ENCODE assay signal across 11 cellular contexts in genomic region chr17:65783845-65784334, GRCh38.
DNase-seq lines count a peak whose midpoint lies in the region; ATAC-seq and TF ChIP-seq lines count a peak whose summit lies in the region.
"Had no signal": no experiment of that assay in that cellular context is flagged by ENCODE, and none has a peak within 500 bp of the region (broad histone marks: within the 10 kb centered on the region; RNA-seq: fewer than 3 reads in every experiment).

No MANE protein-coding gene starts in this region.

- no TSS peak for BruUV-seq in Caco-2 (replicated peaks; lab: Mats Ljungman, UMichigan)

- intact Hi-C loops in Caco-2 (cut with micrococcal nuclease; ENCODE audit: unreplicated experiment), result no loop called here
- intact Hi-C loops in esophagus squamous epithelium (cut with DNase I), result no loop called here

- H3K36me3 ChIP-seq in Caco-2 (ENCODE audit: control insufficient read depth, insufficient read depth, low read length), result no peaks in the 10 kb centered on the region
- no peaks in the 10 kb centered on the region for H3K36me3 ChIP-seq in esophagus squamous epithelium

- H3K4me1 ChIP-seq in Caco-2 (peaks cover 13% of the 10 kb centered on the region), esophagus squamous epithelium (peaks cover 0 to 28% (median 8%) of the 10 kb centered on the region in 3 donors)

- H3K4me1 Mint-ChIP-seq in Caco-2 (ENCODE audit: low read depth, unreplicated experiment), result peaks cover 19% of the 10 kb centered on the region
- H3K4me1 Mint-ChIP-seq: stimulated activated effector memory CD8-positive, alpha-beta T cell treated with anti-CD3 and anti-CD28 coated beads, Interleukin-12 subunit alpha, Interleukin-12 subunit beta, amount 100 ng/mL, for 72 hours had no signal

- ATAC-seq in GM21390 (IDR thresholded peaks at IDR 0.05; ENCODE audit: unreplicated experiment), result no peak
- ATAC-seq: effector memory CD8-positive, alpha-beta T cell; stimulated activated effector memory CD8-positive, alpha-beta T cell treated with anti-CD3 and anti-CD28 coated beads, Interleukin-12 subunit alpha, Interleukin-12 subunit beta, amount 100 ng/mL, for 72 hours had no signal

- TF ChIP-seq CTCF in Caco-2 (IDR thresholded peaks at IDR 0.05; ENCODE audit: insufficient read depth in 1 of 2, low read depth in 1 of 2, low read length in 1 of 2, severe bottlenecking in 1 of 2, unreplicated experiment in 1 of 2) (no peak), RWPE1 (conservative IDR thresholded peaks at IDR 0.05; ENCODE audit: low read depth) (no peak), esophagus squamous epithelium (IDR thresholded peaks at IDR 0.05) (no peak)

- POLR2A ChIA-PET in Caco-2 (lab: Charles Lee), result no interaction called here
- POLR2A ChIA-PET in RWPE1 (lab: Yijun Ruan, JAX; ENCODE audit: low non-redundant PET), result no interaction called here

- H3K4me3 ChIP-seq in Caco-2 (ENCODE audit: low read depth, low read length), result no peak overlapping the region
- H3K4me3 ChIP-seq in esophagus squamous epithelium, result peak overlapping the region in 1 of 4 donors; percentile 14

- H3K36me3 Mint-ChIP-seq in Caco-2 (ENCODE audit: insufficient read depth, unreplicated experiment), result peaks cover 4% of the 10 kb centered on the region
- H3K36me3 Mint-ChIP-seq: stimulated activated effector memory CD8-positive, alpha-beta T cell treated with anti-CD3 and anti-CD28 coated beads, Interleukin-12 subunit alpha, Interleukin-12 subunit beta, amount 100 ng/mL, for 72 hours had no signal

- H3K9me3 ChIP-seq in Caco-2 (no peaks in the 10 kb centered on the region), esophagus squamous epithelium (no peaks in the 10 kb centered on the region)

- H3K27me3 ChIP-seq in Caco-2 (replicated peaks; ENCODE audit: control insufficient read depth, insufficient read depth, low read length) (no peaks in the 10 kb centered on the region), esophagus squamous epithelium (no peaks in the 10 kb centered on the region)

- H3K27ac Mint-ChIP-seq in Caco-2 (ENCODE audit: unreplicated experiment), result peak overlapping the region; percentile 8
- H3K27ac Mint-ChIP-seq: effector memory CD8-positive, alpha-beta T cell; stimulated activated effector memory CD8-positive, alpha-beta T cell treated with anti-CD3 and anti-CD28 coated beads, Interleukin-12 subunit alpha, Interleukin-12 subunit beta, amount 100 ng/mL, for 72 hours had no signal

- DNase-seq in Caco-2 (no peak), RWPE1 (ENCODE audit: low spot score) (peak; percentile 40), esophagus squamous epithelium (lab: John Stamatoyannopoulos, UW) (no peak), pulmonary artery endothelial cell (ENCODE audit: low read depth, low spot score) (peak; percentile 17), NCI-H1105 (lab: John Stamatoyannopoulos, UW) (no peak), NCI-H774 (lab: John Stamatoyannopoulos, UW) (no peak), NCI-H2227 (lab: John Stamatoyannopoulos, UW; ENCODE audit: unreplicated experiment) (no peak)
- DNase-seq: effector memory CD8-positive, alpha-beta T cell had no signal

- no peaks in the 10 kb centered on the region for H3K27me3 Mint-ChIP-seq in Caco-2 (ENCODE audit: insufficient read depth, unreplicated experiment)

- CTCF ChIA-PET in Caco-2 (lab: Charles Lee), result no interaction called here
- CTCF ChIA-PET in RWPE1 (lab: Yijun Ruan, JAX), result no interaction called here

- TF ChIP-seq POLR2A in esophagus squamous epithelium (IDR thresholded peaks at IDR 0.05), result no peak

- H3K4me3 Mint-ChIP-seq in Caco-2 (ENCODE audit: unreplicated experiment), result no peak overlapping the region
- H3K4me3 Mint-ChIP-seq: effector memory CD8-positive, alpha-beta T cell; neural crest cell; stimulated activated effector memory CD8-positive, alpha-beta T cell treated with anti-CD3 and anti-CD28 coated beads, Interleukin-12 subunit alpha, Interleukin-12 subunit beta, amount 100 ng/mL, for 72 hours had no signal

- H3K27ac ChIP-seq in RWPE1 (peak overlapping the region; percentile 88), esophagus squamous epithelium (peak overlapping the region; percentile 24 to 70 (median 58))

- 35 to 50% methylated on average over 4 of the region's 4 CpGs for WGBS in esophagus squamous epithelium, 2 donors

- H3K9me3 Mint-ChIP-seq in Caco-2 (ENCODE audit: unreplicated experiment), result peaks cover 20% of the 10 kb centered on the region
- H3K9me3 Mint-ChIP-seq: effector memory CD8-positive, alpha-beta T cell; stimulated activated effector memory CD8-positive, alpha-beta T cell treated with anti-CD3 and anti-CD28 coated beads, Interleukin-12 subunit alpha, Interleukin-12 subunit beta, amount 100 ng/mL, for 72 hours had no signal

Comparison
In these comparisons a context has a peak if more than half of its experiments do, and no peak if none do; other contexts are left out.
1. DNase-seq: peak in RWPE1 (single experiment) and pulmonary artery endothelial cell (single experiment); none in Caco-2 (0 of 2), esophagus squamous epithelium (single experiment), NCI-H1105 (single experiment), NCI-H774 (single experiment) and NCI-H2227 (single experiment).